Comparison of ENCODE assay signal across 8 cellular contexts in genomic region chr4:6221851-6222760, GRCh38. TPM values are rescaled to one million over a fixed set of nuclear protein-coding genes. Genes with fewer than 3 reads are reported as not detected.
A peak's percentile ranks its signal among the peaks of the same experiment; 100 is the strongest.
DNase-seq lines count a peak whose midpoint lies in the region; ATAC-seq and TF ChIP-seq lines count a peak whose summit lies in the region.

No MANE protein-coding gene starts in this region.

- peak overlapping the region; percentile 87 for H2AFZ ChIP-seq in neural progenitor cell (replicated peaks)

- ATAC-seq in HG02678 (IDR thresholded peaks at IDR 0.05; ENCODE audit: unreplicated experiment) = no peak
- ATAC-seq in HG02623 (IDR thresholded peaks at IDR 0.05; ENCODE audit: unreplicated experiment) = no peak

- H3K9me3 ChIP-seq in Peyer's patch = peaks cover 0 to 14% (median 4%) of the 10 kb centered on the region in 4 donors
- no peaks in the 10 kb centered on the region for H3K9me3 ChIP-seq in neural progenitor cell (ENCODE audit: low read depth)
- peaks cover 8% of the 10 kb centered on the region for H3K9me3 ChIP-seq in WERI-Rb-1 (ENCODE audit: severe bottlenecking)
- H3K9me3 ChIP-seq in esophagus squamous epithelium = peaks cover 0 to 9% (median 8%) of the 10 kb centered on the region in 3 donors

- peaks cover 4% of the 10 kb centered on the region for H3F3A ChIP-seq in neural progenitor cell (ENCODE audit: low read depth)

- peaks cover 2% of the 10 kb centered on the region for H3K9me3 Mint-ChIP-seq in neural progenitor cell

- H3K4me1 Mint-ChIP-seq in neural progenitor cell = peaks cover 4% of the 10 kb centered on the region

- intact Hi-C loops in esophagus squamous epithelium (cut with DNase I) = no loop called here

- peak overlapping the region; percentile 85 for H3K4me3 Mint-ChIP-seq in neural progenitor cell

- peak overlapping the region; percentile 88 for H3K4me2 ChIP-seq in neural progenitor cell

- H3K27ac ChIP-seq in Peyer's patch = no peak overlapping the region
- no peak overlapping the region for H3K27ac ChIP-seq in neural progenitor cell
- no peak overlapping the region for H3K27ac ChIP-seq in WERI-Rb-1
- no peak overlapping the region for H3K27ac ChIP-seq in esophagus squamous epithelium

- H3K27me3 ChIP-seq in GM06990 (replicated peaks; ENCODE audit: control insufficient read depth, insufficient read depth, low read length) (peaks cover 1% of the 10 kb centered on the region; the same call in 1 of the 2 replicates), Peyer's patch (peaks cover 0 to 19% of the 10 kb centered on the region in 2 donors), neural progenitor cell (peaks cover 60% of the 10 kb centered on the region), WERI-Rb-1 (ENCODE audit: insufficient read depth, low read depth, severe bottlenecking) (no peaks in the 10 kb centered on the region), esophagus squamous epithelium (peaks cover 6 to 94% (median 11%) of the 10 kb centered on the region in 4 donors)

- H3K9ac ChIP-seq in neural progenitor cell = no peak overlapping the region

- no peak overlapping the region for H3K27ac Mint-ChIP-seq in neural progenitor cell

- H3K4me3 ChIP-seq in GM06990 (replicated peaks; ENCODE audit: low read depth, low read length) = no peak overlapping the region
- peak overlapping the region in 3 of 4 donors; percentile 12 to 35 (median 34) for H3K4me3 ChIP-seq in Peyer's patch
- no peak overlapping the region for H3K4me3 ChIP-seq in fibroblast of the aortic adventitia (ENCODE audit: low read depth, low read length)
- peak overlapping the region; percentile 57 for H3K4me3 ChIP-seq in neural progenitor cell
- no peak overlapping the region for H3K4me3 ChIP-seq in WERI-Rb-1 (ENCODE audit: low read depth, low read length)
- H3K4me3 ChIP-seq in esophagus squamous epithelium = peak overlapping the region in 2 of 4 donors; percentile 35 to 55

- DNase-seq in GM06990 (ENCODE audit: extremely low read depth, insufficient read length) = peak; percentile 72
- DNase-seq in Peyer's patch = peak in 1 of 3 donors; percentile 47
- peak; percentile 3 for DNase-seq in fibroblast of the aortic adventitia (ENCODE audit: low read depth)
- peak; percentile 92 for DNase-seq in neural progenitor cell (ENCODE audit: low spot score)
- DNase-seq in WERI-Rb-1 = no peak
- DNase-seq in esophagus squamous epithelium (lab: John Stamatoyannopoulos, UW) = no peak

- H3K36me3 Mint-ChIP-seq in neural progenitor cell = no peaks in the 10 kb centered on the region

- H3K79me2 ChIP-seq in neural progenitor cell (ENCODE audit: low read depth) = no peaks in the 10 kb centered on the region

- no peaks in the 10 kb centered on the region for H3K36me3 ChIP-seq in GM06990 (ENCODE audit: control insufficient read depth, insufficient read depth, low read length)
- no peaks in the 10 kb centered on the region for H3K36me3 ChIP-seq in Peyer's patch
- no peaks in the 10 kb centered on the region for H3K36me3 ChIP-seq in neural progenitor cell
- no peaks in the 10 kb centered on the region for H3K36me3 ChIP-seq in WERI-Rb-1
- no peaks in the 10 kb centered on the region for H3K36me3 ChIP-seq in esophagus squamous epithelium

- TF ChIP-seq POLR2A in Peyer's patch (IDR thresholded peaks at IDR 0.05) (no peak), esophagus squamous epithelium (IDR thresholded peaks at IDR 0.05) (no peak)

- peaks cover 8% of the 10 kb centered on the region for H4K20me1 ChIP-seq in neural progenitor cell (ENCODE audit: low read depth)

- H3K27me3 Mint-ChIP-seq in neural progenitor cell (ENCODE audit: insufficient read depth, low read depth) = peaks cover 34% of the 10 kb centered on the region

- H3K4me1 ChIP-seq in Peyer's patch = peaks cover 0 to 11% (median 0%) of the 10 kb centered on the region in 4 donors
- peaks cover 5% of the 10 kb centered on the region for H3K4me1 ChIP-seq in neural progenitor cell
- peaks cover 0 to 10% (median 7%) of the 10 kb centered on the region in 3 donors for H3K4me1 ChIP-seq in esophagus squamous epithelium

- no peak for TF ChIP-seq CTCF in GM06990 (IDR thresholded peaks at IDR 0.05; ENCODE audit: insufficient read depth, low read length, poor library complexity, severe bottlenecking)
- TF ChIP-seq CTCF in Peyer's patch (IDR thresholded peaks at IDR 0.05) = no peak
- TF ChIP-seq CTCF in fibroblast of the aortic adventitia (IDR thresholded peaks at IDR 0.05; ENCODE audit: insufficient read depth, low read length) = no peak
- TF ChIP-seq CTCF in neural progenitor cell (IDR thresholded peaks at IDR 0.05) = no peak
- no peak for TF ChIP-seq CTCF in WERI-Rb-1 (IDR thresholded peaks at IDR 0.05; ENCODE audit: low read depth, low read length)
- TF ChIP-seq CTCF in esophagus squamous epithelium (IDR thresholded peaks at IDR 0.05) = no peak

- 12 to 43% methylated on average over 1 to 12 of the region's 84 CpGs for WGBS in esophagus squamous epithelium, 2 donors

RNA-seq across cellular contexts. Expression of gene JAKMIP1, which starts 21.8 kb away (rescaled TPM):
- total RNA-seq in Peyer's patch (1 to 10 TPM in 2 of 4 donors, not detected in 2; 1.2 to 6.6 TPM), fibroblast of the aortic adventitia (ENCODE audit: low replicate concordance) (not detected in 2 replicates), neural progenitor cell (ENCODE audit: low replicate concordance) (5.1 and 5.5 TPM in 2 replicates), esophagus squamous epithelium (1 to 10 TPM in 3 of 4 donors, under 1 TPM in 1; 0.67 to 1.3 (median 1.1) TPM)

RNA-seq across cellular contexts. Expression of gene WFS1, which starts 47.5 kb away (rescaled TPM):
- total RNA-seq in Peyer's patch = 10 to 100 TPM in 3 of 4 donors, 1 to 10 TPM in 1; 10.0 to 39.6 (median 30.0) TPM
- 9.7 and 14.3 TPM in 2 replicates for total RNA-seq in fibroblast of the aortic adventitia (ENCODE audit: low replicate concordance)
- total RNA-seq in neural progenitor cell (ENCODE audit: low replicate concordance) = 8.8 and 28.4 TPM in 2 replicates
- 10 to 100 TPM in 2 of 4 donors, 1 to 10 TPM in 2; 6.5 to 20.4 (median 9.6) TPM for total RNA-seq in esophagus squamous epithelium

Comparison
In these comparisons a context has a peak if more than half of its experiments do, and no peak if none do; other contexts are left out.
1. DNase-seq: peak in GM06990 (single experiment), fibroblast of the aortic adventitia (single experiment) and neural progenitor cell (single experiment); none in WERI-Rb-1 (single experiment) and esophagus squamous epithelium (single experiment).
2. H3K4me3 ChIP-seq: peak in Peyer's patch (3 of 4) and neural progenitor cell (single experiment); none in GM06990 (single experiment), fibroblast of the aortic adventitia (single experiment) and WERI-Rb-1 (single experiment).